In genomic region chr20:12752905-12753693, GRCh38 we compare ENCODE assay signal across 1 cellular context.
TF ChIP-seq lines count a peak whose summit lies in the region.

No MANE protein-coding gene starts in this region.

TF ChIP-seq in GM23338, 12 proteins besides CTCF, POLR2A, EP300 and RAD21:
- TF ChIP-seq NANOG (IDR thresholded peaks at IDR 0.05; ENCODE audit: borderline replicate concordance) (peak; percentile 80), POLR2AphosphoS5 (IDR thresholded peaks at IDR 0.05; ENCODE audit: low read depth) (peak; percentile 57; the same call in 1 of the 2 replicates)
